Comparison of ENCODE assay signal across 18 cellular contexts in genomic region chr6:7882505-7883257, GRCh38. TPM values are rescaled to one million over a fixed set of nuclear protein-coding genes. Genes with fewer than 3 reads are reported as not detected.
DNase-seq lines count a peak whose midpoint lies in the region; ATAC-seq, FAIRE-seq and TF ChIP-seq lines count a peak whose summit lies in the region.
"Had no signal": no experiment of that assay in that cellular context is flagged by ENCODE, and none has a peak within 500 bp of the region (broad histone marks: within the 10 kb centered on the region; RNA-seq: fewer than 3 reads in every experiment).

No MANE protein-coding gene starts in this region.

- POLR2A ChIA-PET in HepG2 (lab: Yijun Ruan, JAX): no interaction called here

- H3K79me2 ChIP-seq in MM.1S (ENCODE audit: low read length) (peaks cover 32% of the 10 kb centered on the region), astrocyte (ENCODE audit: insufficient read depth, low read length) (no peaks in the 10 kb centered on the region), HepG2 (ENCODE audit: insufficient read depth, low read length) (no peaks in the 10 kb centered on the region)

- peaks cover 55% of the 10 kb centered on the region for H3K36me3 Mint-ChIP-seq in astrocyte (ENCODE audit: low read depth, unreplicated experiment)

- H3K9me3 ChIP-seq in MM.1S (replicated peaks; ENCODE audit: insufficient read depth, low read length) (no peaks in the 10 kb centered on the region), astrocyte (ENCODE audit: insufficient read depth, low read depth, low read length) (no peaks in the 10 kb centered on the region), HepG2 (ENCODE audit: low read length) (no peaks in the 10 kb centered on the region), spleen (no peaks in the 10 kb centered on the region)

- FAIRE-seq in astrocyte (lab: Jason Lieb, UNC) (no peak), HepG2 (lab: Jason Lieb, UNC) (peak; percentile 56)

- H3K4me3 ChIP-seq in MM.1S (ENCODE audit: low read length): no peak overlapping the region
- no peak overlapping the region for H3K4me3 ChIP-seq in astrocyte (ENCODE audit: insufficient read depth, low read depth, low read length)
- no peak overlapping the region for H3K4me3 ChIP-seq in HepG2 (replicated peaks in 1 of 3; ENCODE audit: insufficient read depth in 1 of 3, low read depth in 2 of 3, low read length in 3 of 3)
- no peak overlapping the region for H3K4me3 ChIP-seq in spleen
- H3K4me3 ChIP-seq: SK-N-MC had no signal

- peaks cover 85% of the 10 kb centered on the region for H4K20me1 ChIP-seq in MM.1S (ENCODE audit: insufficient read depth, low read length)
- peaks cover 35% of the 10 kb centered on the region for H4K20me1 ChIP-seq in astrocyte (ENCODE audit: insufficient read depth, low read length)
- peaks cover 9% of the 10 kb centered on the region; the same call in 1 of the 2 replicates for H4K20me1 ChIP-seq in HepG2 (ENCODE audit: insufficient read depth, low read length)

- 80% methylated on average over 19 of the region's 19 CpGs for WGBS in HepG2 (ENCODE audit: low lambda C conversion rate)
- 91 to 95% (median 94%) methylated on average over 18 to 19 of the region's 19 CpGs for WGBS in spleen, 5 donors

- TF ChIP-seq EP300 in HepG2 (IDR thresholded peaks at IDR 0.05; ENCODE audit: low read depth in 2 of 2, low read length in 2 of 2) (no peak), HepG2 (CRISPR knock-in tag; IDR thresholded peaks at IDR 0.05; ENCODE audit: borderline replicate concordance) (no peak)

- CTCF ChIA-PET in HepG2 (lab: Yijun Ruan, JAX; ENCODE audit: low intra/inter-chr PET ratio, low total read pairs): no interaction called here

- H3F3A ChIP-seq in MM.1S (ENCODE audit: insufficient read depth, low read length): peaks cover 100% of the 10 kb centered on the region

- TF ChIP-seq POLR2A in HepG2 (IDR thresholded peaks at IDR 0.05; ENCODE audit: insufficient read depth in 1 of 2, low read depth in 2 of 2, low read length in 2 of 2) (no peak), spleen (IDR thresholded peaks at IDR 0.05) (no peak)

- no peak for DNase-seq in MM.1S
- DNase-seq in astrocyte (ENCODE audit: low read depth): no peak
- DNase-seq in HepG2 (ENCODE audit: low spot score): peak; percentile 47
- DNase-seq in spleen: peak; percentile 29
- DNase-seq in MV-4-11 (lab: John Stamatoyannopoulos, UW): no peak
- DNase-seq: AML-193; COR-L47; DMS53; HCEC 1CT; Kasumi-1; NCI-H187 treated with DMSO at 0.1 percent for 48 hours; NCI-H345; NCI-H526 treated with DMSO at 0.1 percent for 48 hours; NK-92 treated with Interleukin-12 subunit alpha and Interleukin-12 subunit beta, amount 100 ng/mL, for 24 hours; Right ventricle myocardium superior had no signal

- peak overlapping the region; percentile 70 for H3K27ac Mint-ChIP-seq in astrocyte (ENCODE audit: unreplicated experiment)

- TSS peak; percentile 45 for BruUV-seq in HepG2 (replicated peaks; lab: Mats Ljungman, UMichigan)

- peaks cover 12% of the 10 kb centered on the region for H3K4me1 Mint-ChIP-seq in astrocyte (ENCODE audit: low read depth, unreplicated experiment)

- H2AFZ ChIP-seq in MM.1S (ENCODE audit: low read length): no peak overlapping the region
- H2AFZ ChIP-seq in astrocyte (ENCODE audit: low read depth, low read length): no peak overlapping the region
- no peak overlapping the region for H2AFZ ChIP-seq in HepG2 (ENCODE audit: low read length)

- H3K4me2 ChIP-seq in MM.1S (ENCODE audit: low read depth, low read length) (no peak overlapping the region), astrocyte (ENCODE audit: low read length) (no peak overlapping the region), HepG2 (ENCODE audit: low read depth, low read length) (0 out of 2 replicates have a peak overlapping the region, but pooled peaks have one; percentile 16)

- TF ChIP-seq CTCF in MM.1S (IDR thresholded peaks at IDR 0.05; ENCODE audit: low read length): no peak
- TF ChIP-seq CTCF in astrocyte (IDR thresholded peaks at IDR 0.05; ENCODE audit: insufficient read depth, low read depth, low read length): no peak
- TF ChIP-seq CTCF in HepG2 (CRISPR knock-in tag; IDR thresholded peaks at IDR 0.05): no peak
- no peak for TF ChIP-seq CTCF in spleen (IDR thresholded peaks at IDR 0.05 in 8 of 11, conservative IDR thresholded peaks at IDR 0.05 in 3 of 11)

- no peak overlapping the region for H3K4me3 Mint-ChIP-seq in astrocyte (ENCODE audit: unreplicated experiment)

- in situ Hi-C loops in HepG2 (cut with HindIII; ENCODE audit: extremely low pct_ligation_motif_present, low pct_unique_long_range_greater_than_20kb): no loop called here

- H3K9me3 Mint-ChIP-seq in astrocyte (ENCODE audit: unreplicated experiment): peaks cover 2% of the 10 kb centered on the region

- ATAC-seq in HepG2: peak; percentile 37
- no peak for ATAC-seq in HG02938 (IDR thresholded peaks at IDR 0.05; ENCODE audit: unreplicated experiment)
- no peak for ATAC-seq in HG03460 (IDR thresholded peaks at IDR 0.05; ENCODE audit: unreplicated experiment)

- peaks cover 59% of the 10 kb centered on the region for H3K36me3 ChIP-seq in MM.1S (replicated peaks; ENCODE audit: insufficient read depth, low read length)
- peaks cover 71% of the 10 kb centered on the region for H3K36me3 ChIP-seq in astrocyte (ENCODE audit: insufficient read depth, low read length)
- peaks cover 49 to 71% of the 10 kb centered on the region in 2 experiments for H3K36me3 ChIP-seq in HepG2 (replicated peaks in 1 of 2; ENCODE audit: control insufficient read depth in 1 of 2, insufficient read depth in 2 of 2, low read length in 2 of 2)
- H3K36me3 ChIP-seq in spleen: peaks cover 13 to 88% (median 76%) of the 10 kb centered on the region in 6 donors

- H3K4me1 ChIP-seq in MM.1S (ENCODE audit: low read length): 0 out of 2 replicates have a peak, but pooled peaks cover 5% of the 10 kb centered on the region
- no peaks in the 10 kb centered on the region for H3K4me1 ChIP-seq in astrocyte (ENCODE audit: insufficient read depth, low read length)
- peaks cover 28% of the 10 kb centered on the region for H3K4me1 ChIP-seq in HepG2 (ENCODE audit: insufficient read depth, low read length)
- no peaks in the 10 kb centered on the region for H3K4me1 ChIP-seq in spleen

- intact Hi-C loops in HepG2 (cut with micrococcal nuclease; ENCODE audit: unreplicated experiment): no loop called here
- intact Hi-C loops in spleen (cut with DNase I; ENCODE audit: low total_unique reads): no loop called here

- H3K27me3 ChIP-seq in MM.1S (replicated peaks; ENCODE audit: insufficient read depth, low read length) (no peaks in the 10 kb centered on the region), astrocyte (ENCODE audit: insufficient read depth, low read length) (no peaks in the 10 kb centered on the region), HepG2 (ENCODE audit: control insufficient read depth in 1 of 2, insufficient read depth in 2 of 2, low read length in 2 of 2) (no peaks in the 10 kb centered on the region), spleen (replicated peaks in 1 of 7) (no peaks in the 10 kb centered on the region)

- TF ChIP-seq RAD21 in HepG2 (CRISPR knock-in tag; IDR thresholded peaks at IDR 0.05): no peak

- no peaks in the 10 kb centered on the region for H3K27me3 Mint-ChIP-seq in astrocyte (ENCODE audit: low read depth, unreplicated experiment)

- no peaks in the 10 kb centered on the region for H3K9me2 ChIP-seq in MM.1S (replicated peaks; ENCODE audit: insufficient read depth, low read length)

- peak overlapping the region; percentile 100; the same call in 1 of the 2 replicates for H3K27ac ChIP-seq in MM.1S (ENCODE audit: low read length)
- H3K27ac ChIP-seq in astrocyte (ENCODE audit: low read depth, low read length): no peak overlapping the region
- H3K27ac ChIP-seq in HepG2 (ENCODE audit: extremely low read length, insufficient read depth, low read length): peak overlapping the region; percentile 51
- no peak overlapping the region for H3K27ac ChIP-seq in spleen
- H3K27ac ChIP-seq: SK-N-MC had no signal

- H3K9ac ChIP-seq in MM.1S (ENCODE audit: low read length) (no peak overlapping the region), astrocyte (ENCODE audit: low read length) (no peak overlapping the region), HepG2 (ENCODE audit: insufficient read depth, low read depth, low read length) (peak overlapping the region; percentile 17; the same call in 1 of the 2 replicates)

TF ChIP-seq in HepG2, 621 proteins besides CTCF, POLR2A, EP300 and RAD21 (continues in another document):
- TF ChIP-seq SUZ12 (IDR thresholded peaks at IDR 0.05; ENCODE audit: low read depth, low read length): no peak
- TF ChIP-seq RBM39 (IDR thresholded peaks at IDR 0.05; ENCODE audit: low read depth, low read length, poor library complexity, severe bottlenecking): no peak
- TF ChIP-seq IRX3 (CRISPR knock-in tag; IDR thresholded peaks at IDR 0.05; ENCODE audit: borderline replicate concordance, low read depth): no peak

RNA-seq across cellular contexts. Expression of gene TXNDC5, which starts 27.9 kb away (rescaled TPM):
- total RNA-seq in astrocyte: 193 and 202 TPM in 2 replicates
- 376 and 578 TPM in 2 replicates for total RNA-seq in HepG2 (2016; rRNA removed; fragmentation: Illumina TruSeq; extraction: Trizol)
- 169 TPM in 2 replicates for total RNA-seq in HepG2 (2016; cell fraction: cytosol; rRNA removed; fragmentation: Illumina TruSeq; extraction: Trizol; ENCODE audit: low read depth)
- 372 and 586 TPM in 2 replicates for total RNA-seq in HepG2 (2016; cell fraction: insoluble cytoplasmic fraction; rRNA removed; fragmentation: Illumina TruSeq; extraction: Trizol)
- total RNA-seq in HepG2 (2016; cell fraction: membrane; rRNA removed; fragmentation: Illumina TruSeq; extraction: Trizol): 439 and 444 TPM in 2 replicates
- 445 and 518 TPM in 2 replicates for total RNA-seq in HepG2 (2016; cell fraction: nucleus; rRNA removed; fragmentation: Illumina TruSeq; extraction: Trizol)
- polyA plus RNA-seq in HepG2 (2011; rRNA removed): 255 and 287 TPM in 2 replicates
- polyA plus RNA-seq in HepG2 (2011; cell fraction: cytosol; rRNA removed): 252 and 289 TPM in 2 replicates
- 144 and 146 TPM in 2 replicates for polyA plus RNA-seq in HepG2 (2011; cell fraction: nucleus; rRNA removed)
- 246 and 286 TPM in 2 replicates for polyA plus RNA-seq in HepG2 (2012)
- 158 and 172 TPM in 2 replicates for polyA plus RNA-seq in HepG2 (2016; cell fraction: cytosol; fragmentation: Illumina TruSeq; extraction: Trizol; ENCODE audit: low read depth)
- polyA plus RNA-seq in HepG2 (2016; cell fraction: insoluble cytoplasmic fraction; fragmentation: Illumina TruSeq; extraction: Trizol; ENCODE audit: low read depth): 267 and 268 TPM in 2 replicates
- polyA plus RNA-seq in HepG2 (2016; cell fraction: membrane; fragmentation: Illumina TruSeq; extraction: Trizol; ENCODE audit: low read depth): 288 and 289 TPM in 2 replicates
- polyA plus RNA-seq in HepG2 (2016; cell fraction: nucleus; fragmentation: Illumina TruSeq; extraction: Trizol; ENCODE audit: insufficient read depth, low read depth): 529 and 534 TPM in 2 replicates
- 99.9 and 291 TPM in 2 replicates for polyA minus RNA-seq in HepG2 (2011; rRNA and poly(A)+ RNA removed; ENCODE audit: low replicate concordance)
- 147 and 151 TPM in 2 replicates for polyA minus RNA-seq in HepG2 (2011; cell fraction: cytosol; rRNA and poly(A)+ RNA removed)
- 104 and 118 TPM in 2 replicates for polyA minus RNA-seq in HepG2 (2011; cell fraction: nucleus; rRNA and poly(A)+ RNA removed)
- total RNA-seq in spleen: 100 to 1,000 TPM; 125 to 645 (median 241) TPM
- polyA plus RNA-seq in spleen: 10 to 100 TPM; 25.9 to 58.2 (median 48.7) TPM

Comparison
In these comparisons a context has a peak if more than half of its experiments do, and no peak if none do; other contexts are left out.
1. DNase-seq: peak in HepG2 (single experiment) and spleen (single experiment); none in MM.1S (single experiment), astrocyte (single experiment) and MV-4-11 (single experiment).
2. H3K27ac ChIP-seq: peak in MM.1S (single experiment) and HepG2 (single experiment); none in astrocyte (single experiment) and spleen (0 of 8).